ENCODE assay signal across 20 cellular contexts in the genomic region with DNA sequence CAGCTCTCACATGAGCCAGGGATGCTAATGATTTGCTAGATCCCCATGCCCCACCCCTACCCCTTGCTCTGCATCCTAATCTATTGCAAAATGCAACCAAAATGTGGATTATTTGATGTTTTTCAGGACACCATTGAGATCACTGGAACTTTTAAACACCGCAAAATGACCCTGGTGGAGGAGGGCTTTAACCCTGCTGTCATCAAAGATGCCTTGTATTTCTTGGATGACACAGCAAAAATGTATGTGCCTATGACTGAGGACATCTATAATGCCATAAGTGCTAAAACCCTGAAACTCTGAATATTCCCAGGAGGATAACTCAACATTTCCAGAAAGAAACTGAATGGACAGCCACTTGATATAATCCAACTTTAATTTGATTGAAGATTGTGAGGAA. TPM values are rescaled to one million over a fixed set of nuclear protein-coding genes. Genes with fewer than 3 reads are reported as not detected.
"Had no signal": no experiment of that assay in that cellular context is flagged by ENCODE, and none has a peak within 500 bp of the region (broad histone marks: within the 10 kb centered on the region; RNA-seq: fewer than 3 reads in every experiment).

No MANE protein-coding gene starts in this region.

- H3K4me1 ChIP-seq: left ventricle myocardium inferior, prostate gland, right atrium auricular region, tibial artery had no signal

- ATAC-seq: activated CD4-positive, CD25-positive, alpha-beta regulatory T cell treated with anti-CD3 and anti-CD28 coated beads, Interleukin-2, amount 50 U/mL, for 24 hours; effector memory CD8-positive, alpha-beta T cell; naive thymus-derived CD4-positive, alpha-beta T cell; stimulated activated naive CD8-positive, alpha-beta T cell treated with anti-CD3 and anti-CD28 coated beads, Interleukin-15, Interleukin-2, amounts not matched to agents 100 U/mL and 50 U/mL, for 24 hours had no signal

- DNase-seq: activated CD4-positive, alpha-beta T cell treated with anti-CD3 and anti-CD28 coated beads, Interleukin-2, amount 50 U/mL, for 4 hours; activated gamma-delta T cell; dermis blood vessel endothelial cell; effector memory CD8-positive, alpha-beta T cell; left ventricle myocardium inferior; naive thymus-derived CD4-positive, alpha-beta T cell; stimulated activated CD4-positive, alpha-beta T cell treated with anti-CD3 and anti-CD28 coated beads, Interleukin-2, amount 100 ng/mL, for 24 hours; stimulated activated naive CD8-positive, alpha-beta T cell treated with anti-CD3 and anti-CD28 coated beads, Interleukin-15, Interleukin-2, amounts not matched to agents 100 U/mL and 50 U/mL, for 24 hours; substantia nigra; T-helper 1 cell; T1000; tibial artery had no signal

- H3K9me3 ChIP-seq: left ventricle myocardium inferior, prostate gland, right atrium auricular region, tibial artery had no signal

- H3K4me3 ChIP-seq: cardiac muscle cell, left ventricle myocardium inferior, prostate gland, right atrium auricular region, tibial artery had no signal

- H3K27me3 ChIP-seq: right atrium auricular region, tibial artery had no signal

- H3K27ac ChIP-seq: cardiac muscle cell, left ventricle myocardium inferior, prostate gland, right atrium auricular region, tibial artery had no signal

- H3K36me3 ChIP-seq: cardiac muscle cell, left ventricle myocardium inferior, prostate gland, right atrium auricular region, tibial artery had no signal

RNA-seq across cellular contexts. Expression of a gene that starts 29.7 kb away (rescaled TPM):
- total RNA-seq: astrocyte, cardiac muscle cell, chondrocyte, dermis blood vessel endothelial cell, kidney epithelial cell, osteocyte, right atrium auricular region had no signal
- polyA plus RNA-seq: cardiac muscle cell; naive thymus-derived CD4-positive, alpha-beta T cell had no signal

RNA-seq across cellular contexts. Expression of a gene that starts 53.8 kb away (rescaled TPM):
- total RNA-seq: cardiac muscle cell, chondrocyte, left ventricle myocardium inferior, osteocyte, right atrium auricular region had no signal
- polyA plus RNA-seq: cardiac muscle cell had no signal
